1 cellular context compared by ENCODE assay signal in the genomic region with DNA sequence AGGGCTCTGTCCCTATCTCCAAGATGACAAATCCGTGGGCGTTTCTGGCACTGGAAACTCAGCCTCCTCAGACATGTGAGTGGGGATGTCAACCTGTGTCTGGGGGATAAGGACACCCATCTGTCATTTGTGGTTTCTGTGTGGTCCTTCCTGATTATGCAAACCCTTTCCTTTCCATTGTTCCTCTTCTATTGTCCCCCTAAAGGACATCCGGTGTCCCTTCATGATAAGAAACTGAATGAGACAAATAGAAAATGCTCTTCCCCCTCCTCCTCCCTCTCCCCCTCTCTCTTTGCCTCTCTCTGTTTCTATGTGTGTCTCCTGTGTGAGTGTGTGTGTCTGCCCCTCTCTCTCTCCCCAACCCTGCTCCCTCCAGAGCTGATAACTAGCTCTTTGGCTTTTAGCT.
TF ChIP-seq lines count a peak whose summit lies in the region.

No MANE protein-coding gene starts in this region.

TF ChIP-seq in K562, 482 proteins besides CTCF, POLR2A, EP300 and RAD21 (continued from another document and continues in another):
- TF ChIP-seq, protein P1, sequence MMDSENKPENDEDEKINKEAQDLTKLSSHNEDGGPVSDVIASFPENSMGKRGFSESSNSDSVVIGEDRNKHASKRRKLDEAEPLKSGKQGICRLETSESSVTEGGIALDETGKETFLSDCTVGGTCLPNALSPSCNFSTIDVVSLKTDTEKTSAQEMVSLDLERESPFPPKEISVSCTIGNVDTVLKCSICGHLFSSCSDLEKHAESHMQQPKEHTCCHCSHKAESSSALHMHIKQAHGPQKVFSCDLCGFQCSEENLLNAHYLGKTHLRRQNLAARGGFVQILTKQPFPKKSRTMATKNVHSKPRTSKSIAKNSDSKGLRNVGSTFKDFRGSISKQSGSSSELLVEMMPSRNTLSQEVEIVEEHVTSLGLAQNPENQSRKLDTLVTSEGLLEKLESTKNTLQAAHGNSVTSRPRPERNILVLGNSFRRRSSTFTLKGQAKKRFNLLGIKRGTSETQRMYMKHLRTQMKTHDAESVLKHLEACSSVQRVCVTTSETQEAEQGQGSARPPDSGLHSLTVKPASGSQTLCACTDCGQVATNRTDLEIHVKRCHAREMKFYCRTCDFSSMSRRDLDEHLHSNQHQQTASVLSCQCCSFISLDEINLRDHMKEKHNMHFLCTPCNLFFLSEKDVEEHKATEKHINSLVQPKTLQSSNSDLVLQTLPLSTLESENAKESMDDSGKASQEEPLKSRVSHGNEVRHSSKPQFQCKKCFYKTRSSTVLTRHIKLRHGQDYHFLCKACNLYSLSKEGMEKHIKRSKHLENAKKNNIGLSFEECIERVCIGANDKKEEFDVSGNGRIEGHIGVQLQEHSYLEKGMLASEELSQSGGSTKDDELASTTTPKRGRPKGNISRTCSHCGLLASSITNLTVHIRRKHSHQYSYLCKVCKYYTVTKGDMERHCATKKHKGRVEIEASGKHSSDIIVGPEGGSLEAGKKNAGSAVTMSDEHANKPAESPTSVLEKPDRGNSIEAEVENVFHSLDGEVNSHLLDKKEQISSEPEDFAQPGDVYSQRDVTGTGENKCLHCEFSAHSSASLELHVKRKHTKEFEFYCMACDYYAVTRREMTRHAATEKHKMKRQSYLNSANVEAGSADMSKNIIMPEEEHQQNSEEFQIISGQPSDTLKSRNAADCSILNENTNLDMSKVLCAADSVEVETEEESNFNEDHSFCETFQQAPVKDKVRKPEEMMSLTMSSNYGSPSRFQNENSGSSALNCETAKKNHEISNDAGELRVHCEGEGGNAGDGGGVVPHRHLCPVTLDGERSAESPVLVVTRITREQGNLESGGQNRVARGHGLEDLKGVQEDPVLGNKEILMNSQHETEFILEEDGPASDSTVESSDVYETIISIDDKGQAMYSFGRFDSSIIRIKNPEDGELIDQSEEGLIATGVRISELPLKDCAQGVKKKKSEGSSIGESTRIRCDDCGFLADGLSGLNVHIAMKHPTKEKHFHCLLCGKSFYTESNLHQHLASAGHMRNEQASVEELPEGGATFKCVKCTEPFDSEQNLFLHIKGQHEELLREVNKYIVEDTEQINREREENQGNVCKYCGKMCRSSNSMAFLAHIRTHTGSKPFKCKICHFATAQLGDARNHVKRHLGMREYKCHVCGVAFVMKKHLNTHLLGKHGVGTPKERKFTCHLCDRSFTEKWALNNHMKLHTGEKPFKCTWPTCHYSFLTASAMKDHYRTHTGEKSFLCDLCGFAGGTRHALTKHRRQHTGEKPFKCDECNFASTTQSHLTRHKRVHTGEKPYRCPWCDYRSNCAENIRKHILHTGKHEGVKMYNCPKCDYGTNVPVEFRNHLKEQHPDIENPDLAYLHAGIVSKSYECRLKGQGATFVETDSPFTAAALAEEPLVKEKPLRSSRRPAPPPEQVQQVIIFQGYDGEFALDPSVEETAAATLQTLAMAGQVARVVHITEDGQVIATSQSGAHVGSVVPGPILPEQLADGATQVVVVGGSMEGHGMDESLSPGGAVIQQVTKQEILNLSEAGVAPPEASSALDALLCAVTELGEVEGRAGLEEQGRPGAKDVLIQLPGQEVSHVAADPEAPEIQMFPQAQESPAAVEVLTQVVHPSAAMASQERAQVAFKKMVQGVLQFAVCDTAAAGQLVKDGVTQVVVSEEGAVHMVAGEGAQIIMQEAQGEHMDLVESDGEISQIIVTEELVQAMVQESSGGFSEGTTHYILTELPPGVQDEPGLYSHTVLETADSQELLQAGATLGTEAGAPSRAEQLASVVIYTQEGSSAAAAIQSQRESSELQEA (IDR thresholded peaks at IDR 0.05; ENCODE audit: low read depth): no peak
- TF ChIP-seq, protein P2, sequence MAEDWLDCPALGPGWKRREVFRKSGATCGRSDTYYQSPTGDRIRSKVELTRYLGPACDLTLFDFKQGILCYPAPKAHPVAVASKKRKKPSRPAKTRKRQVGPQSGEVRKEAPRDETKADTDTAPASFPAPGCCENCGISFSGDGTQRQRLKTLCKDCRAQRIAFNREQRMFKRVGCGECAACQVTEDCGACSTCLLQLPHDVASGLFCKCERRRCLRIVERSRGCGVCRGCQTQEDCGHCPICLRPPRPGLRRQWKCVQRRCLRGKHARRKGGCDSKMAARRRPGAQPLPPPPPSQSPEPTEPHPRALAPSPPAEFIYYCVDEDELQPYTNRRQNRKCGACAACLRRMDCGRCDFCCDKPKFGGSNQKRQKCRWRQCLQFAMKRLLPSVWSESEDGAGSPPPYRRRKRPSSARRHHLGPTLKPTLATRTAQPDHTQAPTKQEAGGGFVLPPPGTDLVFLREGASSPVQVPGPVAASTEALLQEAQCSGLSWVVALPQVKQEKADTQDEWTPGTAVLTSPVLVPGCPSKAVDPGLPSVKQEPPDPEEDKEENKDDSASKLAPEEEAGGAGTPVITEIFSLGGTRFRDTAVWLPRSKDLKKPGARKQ (CRISPR knock-in tag; IDR thresholded peaks at IDR 0.05): no peak
- TF ChIP-seq TAF1 (IDR thresholded peaks at IDR 0.05; ENCODE audit: control insufficient read depth, extremely low read depth, insufficient read depth, low read length, severe bottlenecking) (no peak), BRD9 (IDR thresholded peaks at IDR 0.05; ENCODE audit: low read depth, partially characterized antibody) (no peak), ZBTB8A (IDR thresholded peaks at IDR 0.05; ENCODE audit: partially characterized antibody) (no peak), WHSC1 (IDR thresholded peaks at IDR 0.05; ENCODE audit: low read length) (no peak), SP1 (CRISPR knock-in tag; IDR thresholded peaks at IDR 0.05) (0 out of 2 replicates have a peak, but pooled peaks have one; percentile 41), POU5F1 (IDR thresholded peaks at IDR 0.05; ENCODE audit: borderline replicate concordance, low read depth, low read length, partially characterized antibody) (no peak), ZNF140 (CRISPR knock-in tag; IDR thresholded peaks at IDR 0.05) (no peak), PTBP1 (IDR thresholded peaks at IDR 0.05; ENCODE audit: low read depth, low read length) (no peak), CHD4 (IDR thresholded peaks at IDR 0.05; ENCODE audit: insufficient read depth, insufficient replicate concordance, low read depth, low read length, poor library complexity, severe bottlenecking) (no peak), FOXK2 (conservative IDR thresholded peaks at IDR 0.05 in 1 of 2, IDR thresholded peaks at IDR 0.05 in 1 of 2; ENCODE audit: low read depth in 2 of 2) (peak in 1 of 2 experiments; percentile 26; a peak in 1 of 4 replicates), ZNF239 (CRISPR knock-in tag; IDR thresholded peaks at IDR 0.05) (no peak), ZNF318 (IDR thresholded peaks at IDR 0.05; ENCODE audit: borderline replicate concordance in 1 of 2, low read depth in 1 of 2) (no peak), ILK (tag; IDR thresholded peaks at IDR 0.05; ENCODE audit: borderline replicate concordance, low read depth) (no peak), MED1 (CRISPR knock-in tag; IDR thresholded peaks at IDR 0.05; ENCODE audit: borderline replicate concordance) (no peak), SLC30A9 (CRISPR knock-in tag; IDR thresholded peaks at IDR 0.05) (no peak), VEZF1 (CRISPR knock-in tag; IDR thresholded peaks at IDR 0.05) (peak; percentile 80), E2F6 (IDR thresholded peaks at IDR 0.05; ENCODE audit: borderline replicate concordance in 1 of 2, extremely low read depth in 1 of 2, insufficient read depth in 1 of 2, insufficient read length in 1 of 2, low read depth in 1 of 2, low read length in 1 of 2, poor library complexity in 1 of 2, severe bottlenecking in 1 of 2) (no peak), ZNF282 (CRISPR knock-in tag; IDR thresholded peaks at IDR 0.05) (no peak), FOXJ3 (CRISPR knock-in tag; IDR thresholded peaks at IDR 0.05) (no peak)
- TF ChIP-seq, protein P3, sequence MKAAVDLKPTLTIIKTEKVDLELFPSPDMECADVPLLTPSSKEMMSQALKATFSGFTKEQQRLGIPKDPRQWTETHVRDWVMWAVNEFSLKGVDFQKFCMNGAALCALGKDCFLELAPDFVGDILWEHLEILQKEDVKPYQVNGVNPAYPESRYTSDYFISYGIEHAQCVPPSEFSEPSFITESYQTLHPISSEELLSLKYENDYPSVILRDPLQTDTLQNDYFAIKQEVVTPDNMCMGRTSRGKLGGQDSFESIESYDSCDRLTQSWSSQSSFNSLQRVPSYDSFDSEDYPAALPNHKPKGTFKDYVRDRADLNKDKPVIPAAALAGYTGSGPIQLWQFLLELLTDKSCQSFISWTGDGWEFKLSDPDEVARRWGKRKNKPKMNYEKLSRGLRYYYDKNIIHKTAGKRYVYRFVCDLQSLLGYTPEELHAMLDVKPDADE (conservative IDR thresholded peaks at IDR 0.05; ENCODE audit: control insufficient read depth, low read depth, low read length): no peak
- TF ChIP-seq, protein P4, sequence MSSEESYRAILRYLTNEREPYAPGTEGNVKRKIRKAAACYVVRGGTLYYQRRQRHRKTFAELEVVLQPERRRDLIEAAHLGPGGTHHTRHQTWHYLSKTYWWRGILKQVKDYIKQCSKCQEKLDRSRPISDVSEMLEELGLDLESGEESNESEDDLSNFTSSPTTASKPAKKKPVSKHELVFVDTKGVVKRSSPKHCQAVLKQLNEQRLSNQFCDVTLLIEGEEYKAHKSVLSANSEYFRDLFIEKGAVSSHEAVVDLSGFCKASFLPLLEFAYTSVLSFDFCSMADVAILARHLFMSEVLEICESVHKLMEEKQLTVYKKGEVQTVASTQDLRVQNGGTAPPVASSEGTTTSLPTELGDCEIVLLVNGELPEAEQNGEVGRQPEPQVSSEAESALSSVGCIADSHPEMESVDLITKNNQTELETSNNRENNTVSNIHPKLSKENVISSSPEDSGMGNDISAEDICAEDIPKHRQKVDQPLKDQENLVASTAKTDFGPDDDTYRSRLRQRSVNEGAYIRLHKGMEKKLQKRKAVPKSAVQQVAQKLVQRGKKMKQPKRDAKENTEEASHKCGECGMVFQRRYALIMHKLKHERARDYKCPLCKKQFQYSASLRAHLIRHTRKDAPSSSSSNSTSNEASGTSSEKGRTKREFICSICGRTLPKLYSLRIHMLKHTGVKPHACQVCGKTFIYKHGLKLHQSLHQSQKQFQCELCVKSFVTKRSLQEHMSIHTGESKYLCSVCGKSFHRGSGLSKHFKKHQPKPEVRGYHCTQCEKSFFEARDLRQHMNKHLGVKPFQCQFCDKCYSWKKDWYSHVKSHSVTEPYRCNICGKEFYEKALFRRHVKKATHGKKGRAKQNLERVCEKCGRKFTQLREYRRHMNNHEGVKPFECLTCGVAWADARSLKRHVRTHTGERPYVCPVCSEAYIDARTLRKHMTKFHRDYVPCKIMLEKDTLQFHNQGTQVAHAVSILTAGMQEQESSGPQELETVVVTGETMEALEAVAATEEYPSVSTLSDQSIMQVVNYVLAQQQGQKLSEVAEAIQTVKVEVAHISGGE (CRISPR knock-in tag; IDR thresholded peaks at IDR 0.05): peak in 2 of 3 experiments; percentile 54 to 95; a peak in 3 of 6 replicates
